10 cellular contexts compared by ENCODE assay signal in genomic region chr17:45298546-45299285, GRCh38. TPM values are rescaled to one million over a fixed set of nuclear protein-coding genes. Genes with fewer than 3 reads are reported as not detected.
DNase-seq lines count a peak whose midpoint lies in the region; ATAC-seq and TF ChIP-seq lines count a peak whose summit lies in the region.
"Had no signal": no experiment of that assay in that cellular context is flagged by ENCODE, and none has a peak within 500 bp of the region (broad histone marks: within the 10 kb centered on the region; RNA-seq: fewer than 3 reads in every experiment).

No MANE protein-coding gene starts in this region.

- peaks cover 68% of the 10 kb centered on the region for H3K36me3 Mint-ChIP-seq in dendritic cell treated with granulocyte-macrophage colony-stimulating factor and Interleukin-4, amounts not matched to agents 40 ng/mL and 50 ng/mL, for 4 days (ENCODE audit: low read depth)
- no peaks in the 10 kb centered on the region for H3K36me3 Mint-ChIP-seq in immature natural killer cell

- no peak overlapping the region for H3K4me3 Mint-ChIP-seq in dendritic cell treated with granulocyte-macrophage colony-stimulating factor and Interleukin-4, amounts not matched to agents 40 ng/mL and 50 ng/mL, for 4 days
- H3K4me3 Mint-ChIP-seq in immature natural killer cell: no peak overlapping the region

- peak overlapping the region; percentile 96 for H3K27ac ChIP-seq in psoas muscle
- H3K27ac ChIP-seq: tibial artery had no signal

- H3K4me1 Mint-ChIP-seq in dendritic cell treated with granulocyte-macrophage colony-stimulating factor and Interleukin-4, amounts not matched to agents 40 ng/mL and 50 ng/mL, for 4 days (ENCODE audit: low read depth): peaks cover 86% of the 10 kb centered on the region
- H3K4me1 Mint-ChIP-seq in immature natural killer cell: peaks cover 80 to 87% of the 10 kb centered on the region in 2 donors

- no peaks in the 10 kb centered on the region for H3K9me3 ChIP-seq in psoas muscle
- H3K9me3 ChIP-seq: tibial artery had no signal

- H3K36me3 ChIP-seq in psoas muscle (ENCODE audit: insufficient read depth in 1 of 2, low read depth in 1 of 2): no peaks in the 10 kb centered on the region
- H3K36me3 ChIP-seq: tibial artery had no signal

- H3K9me3 Mint-ChIP-seq in dendritic cell treated with granulocyte-macrophage colony-stimulating factor and Interleukin-4, amounts not matched to agents 40 ng/mL and 50 ng/mL, for 4 days: no peaks in the 10 kb centered on the region
- no peaks in the 10 kb centered on the region for H3K9me3 Mint-ChIP-seq in immature natural killer cell

- H3K27ac Mint-ChIP-seq in dendritic cell treated with granulocyte-macrophage colony-stimulating factor and Interleukin-4, amounts not matched to agents 40 ng/mL and 50 ng/mL, for 4 days: peak overlapping the region; percentile 68
- H3K27ac Mint-ChIP-seq in immature natural killer cell: peak overlapping the region in 3 of 6 donors; percentile 1 to 65 (median 58)

- ATAC-seq in psoas muscle: peak in 3 of 4 donors; percentile 17 to 42 (median 35)
- ATAC-seq in GM21390 (IDR thresholded peaks at IDR 0.05; ENCODE audit: unreplicated experiment): no peak

- no peaks in the 10 kb centered on the region for H3K27me3 ChIP-seq in psoas muscle (ENCODE audit: insufficient read depth in 3 of 3, low read length in 2 of 3)
- H3K27me3 ChIP-seq: tibial artery had no signal

- H3K27me3 Mint-ChIP-seq in dendritic cell treated with granulocyte-macrophage colony-stimulating factor and Interleukin-4, amounts not matched to agents 40 ng/mL and 50 ng/mL, for 4 days: no peaks in the 10 kb centered on the region
- peaks cover 0 to 9% (median 2%) of the 10 kb centered on the region in 3 donors for H3K27me3 Mint-ChIP-seq in immature natural killer cell (ENCODE audit: low read depth in 3 of 3)

- DNase-seq in EH (ENCODE audit: low read depth) (peak; percentile 69), NCI-H69 (lab: John Stamatoyannopoulos, UW) (peak; percentile 60), psoas muscle (no peak), NK-92 (lab: John Stamatoyannopoulos, UW; ENCODE audit: unreplicated experiment) (no peak), immature natural killer cell (no peak), mesenteric fat pad (ENCODE audit: low spot score) (no peak)
- DNase-seq: NCI-H345 had no signal

- TF ChIP-seq CTCF in psoas muscle (IDR thresholded peaks at IDR 0.05): no peak

- H3K4me1 ChIP-seq in psoas muscle: peaks cover 94% of the 10 kb centered on the region

- WGBS in psoas muscle, 3 donors: 41 to 68% (median 50%) methylated on average over 8 of the region's 8 CpGs

- intact Hi-C loops in dendritic cell treated with granulocyte-macrophage colony-stimulating factor and Interleukin-4, amounts not matched to agents 40 ng/mL and 50 ng/mL, for 4 days (cut with micrococcal nuclease): no loop called here
- intact Hi-C loops in psoas muscle (cut with DNase I): no loop called here

- no peak overlapping the region for H3K4me3 ChIP-seq in psoas muscle
- H3K4me3 ChIP-seq: tibial artery had no signal

RNA-seq across cellular contexts. Expression of gene MAP3K14, which starts 18.1 kb away (rescaled TPM):
- 10 to 100 TPM; 21.8 to 53.5 (median 30.1) TPM for total RNA-seq in psoas muscle
- 10 to 100 TPM; 12.4 to 28.1 (median 24.6) TPM for polyA plus RNA-seq in psoas muscle
- polyA plus RNA-seq in immature natural killer cell: 1 to 10 TPM; 1.0 to 3.4 (median 3.0) TPM
- 8.7 TPM for total RNA-seq in mesenteric fat pad

RNA-seq across cellular contexts. Expression of gene SPATA32, which starts 36.8 kb away (rescaled TPM):
- total RNA-seq in psoas muscle (under 1 TPM in 1 of 4 donors, not detected in 3; 0.11 TPM), mesenteric fat pad (not detected)
- polyA plus RNA-seq in psoas muscle (not detected), immature natural killer cell (under 1 TPM in 1 of 3 donors, not detected in 2; 0.16 TPM)

Comparison
In these comparisons a context has a peak if more than half of its experiments do, and no peak if none do; other contexts are left out.
1. DNase-seq: peak in EH (single experiment) and NCI-H69 (single experiment); none in psoas muscle (0 of 2), NK-92 (single experiment), immature natural killer cell (0 of 3) and mesenteric fat pad (single experiment).